ENCODE assay signal across 1 cellular context in genomic region chr10:63268798-63269503, GRCh38.
TF ChIP-seq lines count a peak whose summit lies in the region.

No MANE protein-coding gene starts in this region.

TF ChIP-seq in K562, 482 proteins besides CTCF, POLR2A, EP300 and RAD21 (continued from another document and continues in another):
- TF ChIP-seq ZNF398 (CRISPR knock-in tag; IDR thresholded peaks at IDR 0.05) (no peak), ZNF146 (CRISPR knock-in tag; IDR thresholded peaks at IDR 0.05; ENCODE audit: unreplicated experiment) (no peak), ZNF431 (CRISPR knock-in tag; IDR thresholded peaks at IDR 0.05) (no peak; the same call in none of the 2 replicates), MYNN (IDR thresholded peaks at IDR 0.05) (peak; percentile 76; the same call in 1 of the 2 replicates), MYNN (CRISPR knock-in tag; IDR thresholded peaks at IDR 0.05) (no peak), DLX4 (CRISPR knock-in tag; IDR thresholded peaks at IDR 0.05) (no peak), RUNX1 (IDR thresholded peaks at IDR 0.05; ENCODE audit: low read depth) (no peak), RBFOX2 (IDR thresholded peaks at IDR 0.05; ENCODE audit: low read depth, low read length) (peak; percentile 69), ZZZ3 (IDR thresholded peaks at IDR 0.05) (no peak), ZBED1 (IDR thresholded peaks at IDR 0.05) (peak; percentile 93), ZHX1 (conservative IDR thresholded peaks at IDR 0.05; ENCODE audit: low read length) (no peak), ZBTB17 (CRISPR knock-in tag; IDR thresholded peaks at IDR 0.05) (no peak), TRIM25 (IDR thresholded peaks at IDR 0.05; ENCODE audit: borderline replicate concordance) (no peak), ZNF644 (tag; IDR thresholded peaks at IDR 0.05; ENCODE audit: low read depth) (peak; percentile 79; the same call in 1 of the 2 replicates), MTA3 (IDR thresholded peaks at IDR 0.05; ENCODE audit: borderline replicate concordance) (peak; percentile 98), HMBOX1 (IDR thresholded peaks at IDR 0.05) (peak; percentile 100), PHTF2 (CRISPR knock-in tag; IDR thresholded peaks at IDR 0.05) (no peak), MYC (IDR thresholded peaks at IDR 0.05; ENCODE audit: low read depth, low read length) (peak; percentile 61), MYC (CRISPR knock-in tag; IDR thresholded peaks at IDR 0.05; ENCODE audit: borderline replicate concordance, low read depth) (no peak), HINFP (tag; conservative IDR thresholded peaks at IDR 0.05; ENCODE audit: low read depth) (no peak), ZNF561 (CRISPR knock-in tag; conservative IDR thresholded peaks at IDR 0.05) (no peak), TCF3 (CRISPR knock-in tag; IDR thresholded peaks at IDR 0.05) (peak; percentile 58), SIRT6 (IDR thresholded peaks at IDR 0.05; ENCODE audit: low read depth, low read length) (no peak), ZFPM2 (CRISPR knock-in tag; IDR thresholded peaks at IDR 0.05) (no peak), RBM15 (IDR thresholded peaks at IDR 0.05; ENCODE audit: insufficient read depth, low read length) (no peak), WHSC1 (IDR thresholded peaks at IDR 0.05; ENCODE audit: low read length) (no peak), ZBTB2 (IDR thresholded peaks at IDR 0.05) (peak; percentile 84; the same call in 1 of the 2 replicates), NR1H2 (CRISPR knock-in tag; IDR thresholded peaks at IDR 0.05) (peak; percentile 95; the same call in 1 of the 2 replicates), CBX1 (IDR thresholded peaks at IDR 0.05; ENCODE audit: low read depth) (peak; percentile 82; the same call in 1 of the 2 replicates), MAFK (IDR thresholded peaks at IDR 0.05; ENCODE audit: low read length) (no peak), TCF7 (IDR thresholded peaks at IDR 0.05; ENCODE audit: borderline replicate concordance) (no peak), ZNF253 (CRISPR knock-in tag; conservative IDR thresholded peaks at IDR 0.05) (no peak), ZNF785 (CRISPR knock-in tag; IDR thresholded peaks at IDR 0.05) (no peak), POLR2B (IDR thresholded peaks at IDR 0.05; ENCODE audit: low read depth, partially characterized antibody) (peak; percentile 98), TAF15 (IDR thresholded peaks at IDR 0.05; ENCODE audit: low read depth, low read length) (no peak), ZBTB43 (CRISPR knock-in tag; IDR thresholded peaks at IDR 0.05) (peak; percentile 29; the same call in 1 of the 2 replicates), SRSF3 (IDR thresholded peaks at IDR 0.05; ENCODE audit: insufficient read depth, low read length) (no peak), ZNF277 (CRISPR knock-in tag; IDR thresholded peaks at IDR 0.05; ENCODE audit: borderline replicate concordance) (no peak), ZBTB34 (CRISPR knock-in tag; IDR thresholded peaks at IDR 0.05) (no peak), STAT5B (CRISPR knock-in tag; IDR thresholded peaks at IDR 0.05) (no peak), SP1 (CRISPR knock-in tag; IDR thresholded peaks at IDR 0.05) (peak; percentile 83), MAX (CRISPR knock-in tag; IDR thresholded peaks at IDR 0.05) (no peak; the same call in 1 of the 2 replicates), E2F6 (IDR thresholded peaks at IDR 0.05; ENCODE audit: borderline replicate concordance in 1 of 2, extremely low read depth in 1 of 2, insufficient read depth in 1 of 2, insufficient read length in 1 of 2, low read depth in 1 of 2, low read length in 1 of 2, poor library complexity in 1 of 2, severe bottlenecking in 1 of 2) (peak in 1 of 2 experiments; percentile 32), STAT6 (CRISPR knock-in tag; IDR thresholded peaks at IDR 0.05) (no peak)
